ENCODE assay signal across 1 cellular context in genomic region chr6:96898241-96898851, GRCh38.
TF ChIP-seq lines count a peak whose summit lies in the region.

No MANE protein-coding gene starts in this region.

TF ChIP-seq in GM12878, 131 proteins besides CTCF, POLR2A, EP300 and RAD21 (continued from another document):
- TF ChIP-seq BCLAF1 (IDR thresholded peaks at IDR 0.05) (no peak), PRDM15 (CRISPR knock-in tag; IDR thresholded peaks at IDR 0.05) (no peak), EZH2 (IDR thresholded peaks at IDR 0.05; ENCODE audit: borderline replicate concordance, control insufficient read depth, low read depth, low read length) (no peak), JUND (IDR thresholded peaks at IDR 0.05; ENCODE audit: low read depth, low read length) (no peak), RELB (IDR thresholded peaks at IDR 0.05; ENCODE audit: low read depth) (no peak), CUX1 (IDR thresholded peaks at IDR 0.05; ENCODE audit: insufficient replicate concordance, low read depth, low read length) (no peak)
